ENCODE assay signal across 9 cellular contexts in the genomic region with DNA sequence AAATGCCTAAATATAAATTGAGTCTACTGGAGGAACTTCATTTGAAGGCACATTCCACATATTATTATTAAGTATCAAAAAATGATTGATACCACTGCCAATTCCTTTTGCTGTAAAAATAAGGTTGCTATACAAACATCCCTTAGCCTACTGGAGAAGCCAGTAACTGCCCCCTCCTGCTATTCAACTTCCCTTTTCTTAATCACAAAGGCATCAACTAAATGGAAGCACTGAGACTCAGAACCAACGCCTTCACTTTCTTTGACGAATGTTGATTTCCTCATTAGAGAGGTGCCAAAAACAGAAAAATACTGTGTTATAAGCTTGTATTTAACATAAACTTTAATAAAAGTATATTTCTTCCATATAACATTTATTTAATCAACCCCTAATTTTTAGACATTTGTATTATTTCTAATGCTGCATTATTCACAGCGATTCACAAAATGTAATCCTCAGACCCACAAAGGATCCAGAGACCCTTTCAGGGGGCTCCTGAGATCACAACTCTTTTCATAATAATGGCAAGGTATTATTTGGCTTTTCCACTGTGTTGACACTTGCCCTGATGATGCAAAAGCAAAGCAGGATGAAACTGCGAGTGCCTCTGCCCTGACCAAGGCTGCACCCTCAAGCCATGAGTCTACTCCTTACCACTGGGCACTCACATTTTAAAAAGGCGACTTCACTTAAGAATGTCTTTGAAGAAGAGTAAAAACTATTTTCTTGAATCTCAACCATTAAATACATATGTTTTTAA. TPM values are rescaled to one million over a fixed set of nuclear protein-coding genes. Genes with fewer than 3 reads are reported as not detected.
DNase-seq lines count a peak whose midpoint lies in the region; ATAC-seq and TF ChIP-seq lines count a peak whose summit lies in the region.
"Had no signal": no experiment of that assay in that cellular context is flagged by ENCODE, and none has a peak within 500 bp of the region (broad histone marks: within the 10 kb centered on the region; RNA-seq: fewer than 3 reads in every experiment).

No MANE protein-coding gene starts in this region.

- peak overlapping the region; percentile 100 for H3K27ac ChIP-seq in KOPT-K1 (ENCODE audit: low read depth, low read length, poor library complexity, severe bottlenecking)

- no peaks in the 10 kb centered on the region for H3K27me3 Mint-ChIP-seq in activated naive CD8-positive, alpha-beta T cell
- H3K27me3 Mint-ChIP-seq in naive thymus-derived CD8-positive, alpha-beta T cell: no peaks in the 10 kb centered on the region
- no peaks in the 10 kb centered on the region for H3K27me3 Mint-ChIP-seq in endothelial cell (ENCODE audit: unreplicated experiment)

- H3K27ac Mint-ChIP-seq in activated naive CD8-positive, alpha-beta T cell: peak overlapping the region; percentile 90
- H3K27ac Mint-ChIP-seq in naive thymus-derived CD8-positive, alpha-beta T cell: peak overlapping the region in 9 of 10 donors; percentile 2 to 92 (median 78)
- no peak overlapping the region for H3K27ac Mint-ChIP-seq in endothelial cell (ENCODE audit: unreplicated experiment)

- H3K36me3 Mint-ChIP-seq in activated naive CD8-positive, alpha-beta T cell: no peaks in the 10 kb centered on the region
- peaks cover 0 to 25% (median 5%) of the 10 kb centered on the region in 3 donors for H3K36me3 Mint-ChIP-seq in naive thymus-derived CD8-positive, alpha-beta T cell
- no peaks in the 10 kb centered on the region for H3K36me3 Mint-ChIP-seq in endothelial cell (ENCODE audit: low read depth, unreplicated experiment)

- H3K36me3 ChIP-seq in KOPT-K1 (ENCODE audit: insufficient read depth, low read length): peaks cover 15% of the 10 kb centered on the region

- ATAC-seq in naive thymus-derived CD8-positive, alpha-beta T cell: no peak
- ATAC-seq in GM18858 (IDR thresholded peaks at IDR 0.05; ENCODE audit: unreplicated experiment): no peak
- no peak for ATAC-seq in HG02623 (IDR thresholded peaks at IDR 0.05; ENCODE audit: unreplicated experiment)

- no peaks in the 10 kb centered on the region for H3K9me3 ChIP-seq in KOPT-K1 (ENCODE audit: insufficient read depth, low read length, poor library complexity, severe bottlenecking)

- no peak for TF ChIP-seq CTCF in GM12865 (IDR thresholded peaks at IDR 0.05; ENCODE audit: insufficient read depth, low read depth, low read length, missing control alignments)
- TF ChIP-seq CTCF in endothelial cell (IDR thresholded peaks at IDR 0.05; ENCODE audit: unreplicated experiment): no peak

- H3K9me3 Mint-ChIP-seq in activated naive CD8-positive, alpha-beta T cell (ENCODE audit: low read depth): no peaks in the 10 kb centered on the region
- H3K9me3 Mint-ChIP-seq in naive thymus-derived CD8-positive, alpha-beta T cell: no peaks in the 10 kb centered on the region
- no peaks in the 10 kb centered on the region for H3K9me3 Mint-ChIP-seq in endothelial cell (ENCODE audit: unreplicated experiment)

- POLR2A ChIA-PET in naive thymus-derived CD8-positive, alpha-beta T cell (lab: Charles Lee): interaction anchor here (1.1 to 2.1 kb wide), 3 partner anchors 11 to 53 kb away, joined by 3 to 8 read pairs (median 4); a partner anchor contains a TSS

- DNase-seq in GM12865 (ENCODE audit: low read depth): peak; percentile 48
- DNase-seq in naive thymus-derived CD8-positive, alpha-beta T cell: no peak
- no peak for DNase-seq in endothelial cell (ENCODE audit: low spot score)
- DNase-seq in kidney glomerular epithelial cell (lab: John Stamatoyannopoulos, UW): no peak
- DNase-seq: NCI-H1105 had no signal

- H3K4me3 Mint-ChIP-seq in activated naive CD8-positive, alpha-beta T cell: peak overlapping the region; percentile 81
- peak overlapping the region; percentile 60 to 85 (median 73) for H3K4me3 Mint-ChIP-seq in naive thymus-derived CD8-positive, alpha-beta T cell
- no peak overlapping the region for H3K4me3 Mint-ChIP-seq in endothelial cell (ENCODE audit: unreplicated experiment)

- H3K4me1 Mint-ChIP-seq in activated naive CD8-positive, alpha-beta T cell (ENCODE audit: low read depth): peaks cover 76% of the 10 kb centered on the region
- H3K4me1 Mint-ChIP-seq in naive thymus-derived CD8-positive, alpha-beta T cell: peaks cover 23 to 87% (median 61%) of the 10 kb centered on the region in 4 donors
- peaks cover 21% of the 10 kb centered on the region for H3K4me1 Mint-ChIP-seq in endothelial cell (ENCODE audit: unreplicated experiment)

- H3K4me3 ChIP-seq in GM12865 (ENCODE audit: low read depth, low read length): peak overlapping the region; percentile 47

RNA-seq across cellular contexts. Expression of a gene that starts 11.6 kb away (rescaled TPM):
- total RNA-seq in naive thymus-derived CD8-positive, alpha-beta T cell: 100 to 1,000 TPM; 184 to 200 TPM
- 100 to 1,000 TPM; 127 to 155 (median 130) TPM for polyA plus RNA-seq in naive thymus-derived CD8-positive, alpha-beta T cell
- 46.0 TPM for total RNA-seq in endothelial cell (ENCODE audit: unreplicated experiment)

RNA-seq across cellular contexts. Expression of a gene that starts 53.8 kb away (rescaled TPM):
- total RNA-seq in naive thymus-derived CD8-positive, alpha-beta T cell: 1 to 10 TPM; 8.8 to 9.0 TPM
- polyA plus RNA-seq in naive thymus-derived CD8-positive, alpha-beta T cell: 1 to 10 TPM; 3.7 to 4.9 (median 3.9) TPM
- 8.2 TPM for total RNA-seq in endothelial cell (ENCODE audit: unreplicated experiment)
